ENCODE assay signal across 17 cellular contexts in the genomic region with DNA sequence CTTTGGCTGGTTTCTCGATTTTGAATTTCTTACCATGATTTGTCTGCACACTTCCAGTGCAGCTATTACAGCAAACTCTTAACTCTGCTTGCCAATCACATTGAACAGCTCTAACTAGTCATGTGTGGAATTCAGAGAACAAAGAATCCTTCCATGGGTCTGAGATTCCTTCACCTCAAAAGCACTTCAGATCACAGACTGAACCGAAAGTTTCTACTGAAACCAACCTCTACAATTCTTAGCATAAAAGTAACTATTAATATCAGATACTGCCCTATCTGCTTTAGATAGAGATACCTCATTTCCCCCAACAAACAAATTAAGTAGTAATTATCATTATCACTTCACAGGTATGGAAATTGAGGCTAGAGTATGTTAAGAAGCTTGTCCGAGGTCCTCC. TPM values are rescaled to one million over a fixed set of nuclear protein-coding genes. Genes with fewer than 3 reads are reported as not detected.
A peak's percentile ranks its signal among the peaks of the same experiment; 100 is the strongest.
DNase-seq lines count a peak whose midpoint lies in the region; ATAC-seq, FAIRE-seq and TF ChIP-seq lines count a peak whose summit lies in the region.
"Had no signal": no experiment of that assay in that cellular context is flagged by ENCODE, and none has a peak within 500 bp of the region (broad histone marks: within the 10 kb centered on the region; RNA-seq: fewer than 3 reads in every experiment).

No MANE protein-coding gene starts in this region.

- FAIRE-seq in GM19239 (lab: Jason Lieb, UNC) = peak; percentile 33
- FAIRE-seq: colon had no signal

- peak overlapping the region; percentile 7 for H2AFZ ChIP-seq in ACC112 (ENCODE audit: low read length, unreplicated experiment)

- ATAC-seq in HG03095 (IDR thresholded peaks at IDR 0.05; ENCODE audit: unreplicated experiment) = peak; percentile 58
- no peak for ATAC-seq in HG02759 (IDR thresholded peaks at IDR 0.05; ENCODE audit: unreplicated experiment)
- no peak for ATAC-seq in activated CD8-positive, alpha-beta T cell treated with anti-CD3 and anti-CD28 coated beads for 36 hours
- ATAC-seq: activated CD8-positive, alpha-beta T cell treated with anti-CD3 and anti-CD28 coated beads, Interleukin-2, amount 10 ng/mL, durations not matched to agents 7 days and 5 days; gastrocnemius medialis had no signal

- H3K4me3 ChIP-seq in ACC112 (ENCODE audit: low read depth, low read length) (peak overlapping the region; percentile 32; the same call in 1 of the 2 replicates), adipocyte (ENCODE audit: low read length) (no peak overlapping the region)
- H3K4me3 ChIP-seq: gastrocnemius medialis had no signal

- peaks cover 3% of the 10 kb centered on the region for H3K9me3 Mint-ChIP-seq in activated CD8-positive, alpha-beta T cell treated with anti-CD3 and anti-CD28 coated beads for 36 hours

- no peak overlapping the region for H3K27ac ChIP-seq in ACC112 (ENCODE audit: low read depth, low read length)
- H3K27ac ChIP-seq: gastrocnemius medialis had no signal

- no peak overlapping the region for H3K27ac Mint-ChIP-seq in activated CD8-positive, alpha-beta T cell treated with anti-CD3 and anti-CD28 coated beads for 36 hours
- H3K27ac Mint-ChIP-seq: activated CD8-positive, alpha-beta T cell treated with anti-CD3 and anti-CD28 coated beads, Interleukin-2, amount 10 ng/mL, durations not matched to agents 7 days and 5 days had no signal

- peaks cover 3% of the 10 kb centered on the region; the same call in 1 of the 2 replicates for H3K27me3 ChIP-seq in ACC112 (ENCODE audit: insufficient read depth, low read length)
- H3K27me3 ChIP-seq in adipocyte (replicated peaks; ENCODE audit: control insufficient read depth, insufficient read depth, low read length) = no peaks in the 10 kb centered on the region
- H3K27me3 ChIP-seq: gastrocnemius medialis had no signal

- H3K79me2 ChIP-seq in ACC112 (ENCODE audit: control insufficient read depth, insufficient read depth, low read length, unreplicated experiment) = no peaks in the 10 kb centered on the region

- no peak overlapping the region for H3K4me3 Mint-ChIP-seq in activated CD8-positive, alpha-beta T cell treated with anti-CD3 and anti-CD28 coated beads for 36 hours
- H3K4me3 Mint-ChIP-seq: activated CD8-positive, alpha-beta T cell treated with anti-CD3 and anti-CD28 coated beads, Interleukin-2, amount 10 ng/mL, durations not matched to agents 7 days and 5 days; neural crest cell had no signal

- no peaks in the 10 kb centered on the region for H3K27me3 Mint-ChIP-seq in activated CD8-positive, alpha-beta T cell treated with anti-CD3 and anti-CD28 coated beads for 36 hours

- DNase-seq in GM19239 (ENCODE audit: insufficient read length, low spot score) (no peak), adipocyte (ENCODE audit: low read depth) (peak; percentile 6), NCI-H345 treated with DMSO at 0.1 percent for 48 hours (lab: John Stamatoyannopoulos, UW; ENCODE audit: unreplicated experiment) (no peak), glomerular visceral epithelial cell (ENCODE audit: extremely low spot score) (no peak)
- DNase-seq in activated CD8-positive, alpha-beta T cell treated with anti-CD3 and anti-CD28 coated beads for 36 hours = no peak
- DNase-seq: activated CD8-positive, alpha-beta T cell treated with anti-CD3 and anti-CD28 coated beads, Interleukin-2, amount 10 ng/mL, durations not matched to agents 7 days and 5 days; amniotic stem cell; gastrocnemius medialis; GOT3; mesenchymal stem cell; NCI-H1694 treated with DMSO at 0.1 percent for 48 hours; NCI-H526 had no signal

- TF ChIP-seq CTCF in activated CD8-positive, alpha-beta T cell treated with anti-CD3 and anti-CD28 coated beads for 36 hours (IDR thresholded peaks at IDR 0.05) = no peak

- peaks cover 7% of the 10 kb centered on the region for H3K4me1 ChIP-seq in ACC112 (ENCODE audit: control insufficient read depth, insufficient read depth, low read length, unreplicated experiment)
- H3K4me1 ChIP-seq in adipocyte (ENCODE audit: control insufficient read depth, insufficient read depth, low read length) = no peaks in the 10 kb centered on the region
- H3K4me1 ChIP-seq: gastrocnemius medialis had no signal

- peaks cover 18% of the 10 kb centered on the region for H3K4me1 Mint-ChIP-seq in activated CD8-positive, alpha-beta T cell treated with anti-CD3 and anti-CD28 coated beads for 36 hours (ENCODE audit: low read depth)

- H3K9ac ChIP-seq in adipocyte (ENCODE audit: low read length) = no peak overlapping the region

- H3K9me3 ChIP-seq in adipocyte (ENCODE audit: control insufficient read depth, low read length) = no peaks in the 10 kb centered on the region
- H3K9me3 ChIP-seq: gastrocnemius medialis had no signal

- POLR2A ChIA-PET in activated CD8-positive, alpha-beta T cell treated with anti-CD3 and anti-CD28 coated beads for 36 hours (lab: Charles Lee) = no interaction called here

- CTCF ChIA-PET in activated CD8-positive, alpha-beta T cell treated with anti-CD3 and anti-CD28 coated beads for 36 hours (lab: Charles Lee) = no interaction called here

- H3K36me3 ChIP-seq in ACC112 (ENCODE audit: insufficient read depth, low read length) (no peaks in the 10 kb centered on the region), adipocyte (ENCODE audit: control insufficient read depth, insufficient read depth, low read length, severe bottlenecking) (no peaks in the 10 kb centered on the region)
- H3K36me3 ChIP-seq: gastrocnemius medialis had no signal

- no peaks in the 10 kb centered on the region for H3K36me3 Mint-ChIP-seq in activated CD8-positive, alpha-beta T cell treated with anti-CD3 and anti-CD28 coated beads for 36 hours (ENCODE audit: low read depth)

- intact Hi-C loops in activated CD8-positive, alpha-beta T cell treated with anti-CD3 and anti-CD28 coated beads for 36 hours (cut with micrococcal nuclease) = loop anchor here (5.0 kb wide), 1 partner anchor 34 kb away; no protein-coding TSS in a partner anchor

RNA-seq across cellular contexts. Expression of gene SP4, which starts 56.5 kb away (rescaled TPM):
- total RNA-seq in activated CD8-positive, alpha-beta T cell treated with anti-CD3 and anti-CD28 coated beads for 36 hours = 10 to 100 TPM; 22.3 to 23.6 TPM
